In the genomic region with DNA sequence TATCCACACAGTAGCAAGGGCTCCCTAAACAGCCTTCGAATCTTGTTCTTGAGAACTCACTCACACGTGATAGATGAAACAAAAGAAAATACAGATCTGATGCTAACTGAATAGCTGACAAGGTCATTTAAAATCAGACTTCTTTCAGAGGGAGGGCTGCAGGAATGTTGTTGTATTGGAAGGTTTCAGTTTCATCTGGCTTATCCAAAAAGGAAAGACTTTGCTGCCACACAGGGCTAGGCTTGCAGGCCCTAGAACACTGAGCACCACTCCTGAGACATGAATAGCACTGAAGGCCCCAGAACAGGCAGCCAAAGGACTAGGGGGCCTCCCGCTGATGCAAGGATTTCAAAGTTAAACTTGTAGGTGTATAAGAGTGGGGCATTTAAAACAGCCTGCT, we compare ENCODE assay signal across 17 cellular contexts. TPM values are rescaled to one million over a fixed set of nuclear protein-coding genes. Genes with fewer than 3 reads are reported as not detected.
DNase-seq lines count a peak whose midpoint lies in the region; FAIRE-seq and TF ChIP-seq lines count a peak whose summit lies in the region.
"Had no signal": no experiment of that assay in that cellular context is flagged by ENCODE, and none has a peak within 500 bp of the region (broad histone marks: within the 10 kb centered on the region; RNA-seq: fewer than 3 reads in every experiment).

No MANE protein-coding gene starts in this region.

- H3K36me3 ChIP-seq in DOHH2 (ENCODE audit: control insufficient read depth, low read length) (peaks cover 74% of the 10 kb centered on the region), OCI-LY7 (ENCODE audit: insufficient read depth, low read length) (peaks cover 34% of the 10 kb centered on the region)
- H3K36me3 ChIP-seq: brain microvascular endothelial cell had no signal

- DNase-seq in OCI-LY7 (ENCODE audit: low spot score), result no peak
- DNase-seq in fibroblast of peridontal ligament (ENCODE audit: extremely low read depth), result peak; percentile 40
- no peak for DNase-seq in mucosa of gallbladder (ENCODE audit: low spot score)
- no peak for DNase-seq in D721Med (ENCODE audit: insufficient read length, low spot score)
- no peak for DNase-seq in activated naive CD4-positive, alpha-beta T cell treated with anti-CD3 and anti-CD28 coated beads, Interleukin-2, amount 50 U/mL, for 16 hours
- no peak for DNase-seq in dedifferentiated amniotic fluid mesenchymal stem cell (ENCODE audit: extremely low spot score)
- DNase-seq: activated CD4-positive, alpha-beta T cell treated with anti-CD3 and anti-CD28 coated beads, Interleukin-2, amount 50 U/mL, for 4 hours; brain microvascular endothelial cell; DMS53; NCI-H1417 treated with DMSO at 0.1 percent for 48 hours; NCI-H510A; nephron progenitor cell had no signal

- peak overlapping the region; percentile 38 for H2AFZ ChIP-seq in OCI-LY7 (ENCODE audit: low read length)

- POLR2A ChIA-PET in OCI-LY7 (lab: Charles Lee), result interaction anchor here (0.6 to 1.8 kb wide), 5 partner anchors 9 to 24 kb away, joined by 4 to 8 read pairs (median 5); no protein-coding TSS in a partner anchor

- H3K9me3 ChIP-seq in DOHH2 (ENCODE audit: control insufficient read depth, insufficient read depth, low read length) (no peaks in the 10 kb centered on the region), OCI-LY7 (ENCODE audit: low read length) (peaks cover 7% of the 10 kb centered on the region; the same call in 1 of the 2 replicates)

- CTCF ChIA-PET in OCI-LY7 (lab: Charles Lee; ENCODE audit: unreplicated experiment), result interaction anchor here (1.0 to 1.2 kb wide), 2 partner anchors 13 to 14 kb away, joined by 3 to 4 read pairs; no protein-coding TSS in a partner anchor

- no peak for FAIRE-seq in D721Med (lab: Jason Lieb, UNC)
- FAIRE-seq: islet of Langerhans had no signal

- peaks cover 15% of the 10 kb centered on the region for H3F3A ChIP-seq in DOHH2 (ENCODE audit: control insufficient read depth, insufficient read depth)

- peak overlapping the region; percentile 93 for H3K4me3 ChIP-seq in DOHH2 (ENCODE audit: low read length)
- peak overlapping the region; percentile 69 for H3K4me3 ChIP-seq in OCI-LY7 (ENCODE audit: low read depth, low read length, poor library complexity, severe bottlenecking)
- H3K4me3 ChIP-seq in skin epidermis, result no peak overlapping the region
- H3K4me3 ChIP-seq: smooth muscle cell had no signal

- BruUV-seq in OCI-LY7 (replicated peaks; lab: Mats Ljungman, UMichigan), result no TSS peak

- H3K9me2 ChIP-seq in DOHH2 (replicated peaks; ENCODE audit: control insufficient read depth, low read length), result no peaks in the 10 kb centered on the region
- H3K9me2 ChIP-seq in OCI-LY7 (ENCODE audit: insufficient read depth, low read length), result no peaks in the 10 kb centered on the region

- TF ChIP-seq CTCF in DOHH2 (IDR thresholded peaks at IDR 0.05; ENCODE audit: low read depth, low read length, poor library complexity, severe bottlenecking) (no peak), OCI-LY7 (conservative IDR thresholded peaks at IDR 0.05; ENCODE audit: low read length) (no peak), D721Med (IDR thresholded peaks at IDR 0.05; ENCODE audit: insufficient read depth, missing control alignments) (no peak)

- intact Hi-C loops in OCI-LY7 (cut with micrococcal nuclease; ENCODE audit: unreplicated experiment), result loop anchor here (10.0 kb wide), 1 partner anchor 489 kb away; no protein-coding TSS in a partner anchor

- peak overlapping the region; percentile 92 for H3K27ac ChIP-seq in DOHH2 (ENCODE audit: low read depth, low read length)
- H3K27ac ChIP-seq in OCI-LY7 (ENCODE audit: low read depth, low read length, poor library complexity, severe bottlenecking), result peak overlapping the region; percentile 75
- H3K27ac ChIP-seq in skin epidermis, result peak overlapping the region in 13 of 21 experiments; percentile 11 to 75 (median 51)
- H3K27ac ChIP-seq: brain microvascular endothelial cell had no signal

- peaks cover 98% of the 10 kb centered on the region for H3K4me1 ChIP-seq in DOHH2 (ENCODE audit: control insufficient read depth, low read length)
- peaks cover 91% of the 10 kb centered on the region for H3K4me1 ChIP-seq in OCI-LY7 (ENCODE audit: insufficient read depth, low read length, poor library complexity, severe bottlenecking)

- no peaks in the 10 kb centered on the region for H3K27me3 ChIP-seq in DOHH2 (ENCODE audit: control insufficient read depth, low read length)
- H3K27me3 ChIP-seq: brain microvascular endothelial cell had no signal

- H4K20me1 ChIP-seq in DOHH2 (ENCODE audit: control insufficient read depth, insufficient read depth, low read depth, low read length) (peaks cover 3% of the 10 kb centered on the region; the same call in 1 of the 2 replicates), OCI-LY7 (ENCODE audit: insufficient read depth, low read length) (no peaks in the 10 kb centered on the region)

- peak overlapping the region; percentile 85 for H3K4me2 ChIP-seq in DOHH2 (ENCODE audit: low read length)
- peak overlapping the region; percentile 85 for H3K4me2 ChIP-seq in OCI-LY7 (ENCODE audit: low read length)
- H3K4me2 ChIP-seq: smooth muscle cell had no signal

- peaks cover 94% of the 10 kb centered on the region for H3K79me2 ChIP-seq in DOHH2 (ENCODE audit: control insufficient read depth, low read length)
- H3K79me2 ChIP-seq in OCI-LY7 (ENCODE audit: insufficient read depth, low read depth, low read length), result peaks cover 76% of the 10 kb centered on the region; the same call in 1 of the 2 replicates

RNA-seq across cellular contexts. Expression of a gene that starts 3.1 kb away (rescaled TPM):
- 11.1 and 14.4 TPM in 2 replicates for total RNA-seq in OCI-LY7 (2014; rRNA removed; shearing (Covaris generic))
- 14.7 and 15.7 TPM in 2 replicates for total RNA-seq in OCI-LY7 (2022)
- 1.6 TPM for total RNA-seq in mucosa of gallbladder
- total RNA-seq: glomerular endothelial cell, smooth muscle cell had no signal

Comparison
In these comparisons a context has a peak if more than half of its experiments do, and no peak if none do; other contexts are left out.
1. H3K4me3 ChIP-seq: peak in DOHH2 (single experiment) and OCI-LY7 (single experiment); none in skin epidermis (0 of 7).
2. Peak in every context shown above with its lines, with median percentiles within 50 percentile points of each other: H3K27ac ChIP-seq.